Comparison of ENCODE assay signal across 1 cellular context in the genomic region with DNA sequence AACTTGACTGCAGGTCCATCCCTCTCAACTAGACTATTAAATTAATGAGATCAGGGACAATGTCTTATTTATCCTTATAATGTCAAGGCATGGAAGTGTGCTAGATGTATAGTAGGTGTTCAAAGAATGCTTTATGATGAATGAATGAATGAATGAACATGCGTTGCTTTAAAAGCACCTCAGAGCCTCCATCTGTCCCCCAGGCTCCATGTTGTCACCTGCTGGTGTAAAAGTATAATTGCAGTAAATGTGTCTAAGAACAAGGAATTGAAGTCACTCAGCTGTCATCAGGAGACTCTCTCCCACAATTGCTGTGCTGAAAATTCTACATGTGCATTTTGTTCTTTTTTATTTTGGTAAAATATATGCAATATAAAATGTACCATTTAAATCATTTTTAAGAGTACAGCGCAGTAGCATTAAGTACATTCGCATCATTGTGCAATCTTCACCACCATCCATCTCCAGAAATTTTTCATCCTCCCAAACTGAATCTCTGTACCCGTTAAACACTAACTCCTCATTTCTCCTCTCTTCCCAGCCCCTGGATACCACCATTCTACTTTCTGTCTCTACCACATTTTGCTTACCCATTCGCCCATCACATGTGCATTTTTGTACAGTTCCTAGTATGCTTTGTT.
TF ChIP-seq lines count a peak whose summit lies in the region.

No MANE protein-coding gene starts in this region.

TF ChIP-seq in GM23338, 12 proteins besides CTCF, POLR2A, EP300 and RAD21 (continued from another document):
- no peak for TF ChIP-seq ZNF462 (CRISPR knock-in tag; IDR thresholded peaks at IDR 0.05)
- no peak for TF ChIP-seq EZH2phosphoT487 (IDR thresholded peaks at IDR 0.05; ENCODE audit: unreplicated experiment)
- no peak for TF ChIP-seq REST (IDR thresholded peaks at IDR 0.05; ENCODE audit: unreplicated experiment)
- no peak for TF ChIP-seq ZNF331 (CRISPR knock-in tag; IDR thresholded peaks at IDR 0.05; ENCODE audit: low read depth)
- TF ChIP-seq EZH2 (IDR thresholded peaks at IDR 0.05; ENCODE audit: low read depth, unreplicated experiment): no peak
- TF ChIP-seq POLR2AphosphoS5 (IDR thresholded peaks at IDR 0.05; ENCODE audit: low read depth): no peak
- no peak for TF ChIP-seq JUNB (IDR thresholded peaks at IDR 0.05; ENCODE audit: unreplicated experiment)
- no peak for TF ChIP-seq STAT1 (IDR thresholded peaks at IDR 0.05; ENCODE audit: unreplicated experiment)
TF ChIP-seq in GM23338: peak in this region for 0.
